1 cellular context compared by ENCODE assay signal in the genomic region with DNA sequence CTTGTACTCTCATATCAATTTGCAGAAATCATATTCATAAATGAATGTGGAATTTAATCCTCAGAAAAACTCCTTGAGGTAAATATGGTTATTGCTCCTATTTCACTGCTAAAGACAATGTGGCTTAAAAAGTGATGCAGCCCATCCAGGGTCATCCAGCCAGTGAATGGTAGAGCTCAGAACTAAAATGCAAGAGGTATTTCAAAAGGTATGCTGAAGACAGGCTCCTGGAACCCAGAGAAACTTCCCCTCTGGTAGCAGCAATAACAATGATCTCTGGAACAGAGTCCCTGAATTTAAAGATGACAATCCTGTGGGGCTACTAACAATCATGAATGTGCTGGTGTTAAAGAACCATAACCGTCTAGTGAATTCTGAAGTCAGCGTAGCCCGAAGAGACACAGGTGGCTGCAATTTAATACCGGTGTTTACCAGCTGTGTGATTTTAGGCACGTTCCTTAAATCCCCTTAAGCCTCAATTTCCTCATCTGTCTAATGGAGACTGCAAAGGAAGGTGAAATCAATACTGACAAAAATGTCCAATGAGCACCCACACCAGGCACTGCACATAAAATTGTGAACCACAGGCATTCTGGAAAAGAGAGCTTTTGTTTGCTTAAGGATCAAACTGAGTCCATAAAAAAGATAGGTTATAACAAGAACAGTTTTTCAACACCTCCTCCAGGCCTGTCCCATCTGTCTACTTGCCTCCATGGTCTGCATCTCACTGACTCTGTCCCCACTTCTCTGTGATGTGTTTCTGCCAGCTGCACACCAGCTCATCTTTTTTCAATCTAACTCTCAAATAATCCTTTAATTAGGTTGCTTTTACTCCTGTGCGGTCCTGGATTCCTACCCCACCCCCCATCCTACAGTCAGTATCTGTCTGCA.
TF ChIP-seq lines count a peak whose summit lies in the region.

No MANE protein-coding gene starts in this region.

TF ChIP-seq in HEK293, 187 proteins besides CTCF, POLR2A, EP300 and RAD21 (continued from another document and continues in another):
- TF ChIP-seq, protein P1, sequence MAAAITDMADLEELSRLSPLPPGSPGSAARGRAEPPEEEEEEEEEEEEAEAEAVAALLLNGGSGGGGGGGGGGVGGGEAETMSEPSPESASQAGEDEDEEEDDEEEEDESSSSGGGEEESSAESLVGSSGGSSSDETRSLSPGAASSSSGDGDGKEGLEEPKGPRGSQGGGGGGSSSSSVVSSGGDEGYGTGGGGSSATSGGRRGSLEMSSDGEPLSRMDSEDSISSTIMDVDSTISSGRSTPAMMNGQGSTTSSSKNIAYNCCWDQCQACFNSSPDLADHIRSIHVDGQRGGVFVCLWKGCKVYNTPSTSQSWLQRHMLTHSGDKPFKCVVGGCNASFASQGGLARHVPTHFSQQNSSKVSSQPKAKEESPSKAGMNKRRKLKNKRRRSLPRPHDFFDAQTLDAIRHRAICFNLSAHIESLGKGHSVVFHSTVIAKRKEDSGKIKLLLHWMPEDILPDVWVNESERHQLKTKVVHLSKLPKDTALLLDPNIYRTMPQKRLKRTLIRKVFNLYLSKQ (tag by site-specific recombination; IDR thresholded peaks at IDR 0.05; ENCODE audit: borderline replicate concordance), result no peak
- TF ChIP-seq ZNF654 (tag by site-specific recombination; IDR thresholded peaks at IDR 0.05; ENCODE audit: low read depth), result peak; percentile 11; the same call in 1 of the 2 replicates
- TF ChIP-seq OSR2 (tag by site-specific recombination; IDR thresholded peaks at IDR 0.05), result peak; percentile 98
- TF ChIP-seq PRDM6 (tag by site-specific recombination; IDR thresholded peaks at IDR 0.05), result peak; percentile 97
- TF ChIP-seq ZNF629 (tag by site-specific recombination; IDR thresholded peaks at IDR 0.05), result peak; percentile 84
- TF ChIP-seq ZNF670 (tag by site-specific recombination; IDR thresholded peaks at IDR 0.05; ENCODE audit: low read depth), result no peak
- peak; percentile 40 for TF ChIP-seq SP3 (tag by site-specific recombination; IDR thresholded peaks at IDR 0.05)
- peak; percentile 30; the same call in 1 of the 2 replicates for TF ChIP-seq ZEB2 (tag by site-specific recombination; IDR thresholded peaks at IDR 0.05)
- TF ChIP-seq ZNF639 (tag by site-specific recombination; IDR thresholded peaks at IDR 0.05), result peak; percentile 82; the same call in 1 of the 2 replicates
- TF ChIP-seq, protein P2, sequence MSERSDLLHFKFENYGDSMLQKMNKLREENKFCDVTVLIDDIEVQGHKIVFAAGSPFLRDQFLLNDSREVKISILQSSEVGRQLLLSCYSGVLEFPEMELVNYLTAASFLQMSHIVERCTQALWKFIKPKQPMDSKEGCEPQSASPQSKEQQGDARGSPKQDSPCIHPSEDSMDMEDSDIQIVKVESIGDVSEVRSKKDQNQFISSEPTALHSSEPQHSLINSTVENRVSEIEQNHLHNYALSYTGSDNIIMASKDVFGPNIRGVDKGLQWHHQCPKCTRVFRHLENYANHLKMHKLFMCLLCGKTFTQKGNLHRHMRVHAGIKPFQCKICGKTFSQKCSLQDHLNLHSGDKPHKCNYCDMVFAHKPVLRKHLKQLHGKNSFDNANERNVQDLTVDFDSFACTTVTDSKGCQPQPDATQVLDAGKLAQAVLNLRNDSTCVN (tag by site-specific recombination; optimal IDR thresholded peaks at IDR 0.05), result peak; percentile 23
- TF ChIP-seq ZNF747 (tag by site-specific recombination; IDR thresholded peaks at IDR 0.05), result no peak
- no peak for TF ChIP-seq ZNF202 (tag by site-specific recombination; IDR thresholded peaks at IDR 0.05; ENCODE audit: borderline replicate concordance)
- TF ChIP-seq, protein P3, sequence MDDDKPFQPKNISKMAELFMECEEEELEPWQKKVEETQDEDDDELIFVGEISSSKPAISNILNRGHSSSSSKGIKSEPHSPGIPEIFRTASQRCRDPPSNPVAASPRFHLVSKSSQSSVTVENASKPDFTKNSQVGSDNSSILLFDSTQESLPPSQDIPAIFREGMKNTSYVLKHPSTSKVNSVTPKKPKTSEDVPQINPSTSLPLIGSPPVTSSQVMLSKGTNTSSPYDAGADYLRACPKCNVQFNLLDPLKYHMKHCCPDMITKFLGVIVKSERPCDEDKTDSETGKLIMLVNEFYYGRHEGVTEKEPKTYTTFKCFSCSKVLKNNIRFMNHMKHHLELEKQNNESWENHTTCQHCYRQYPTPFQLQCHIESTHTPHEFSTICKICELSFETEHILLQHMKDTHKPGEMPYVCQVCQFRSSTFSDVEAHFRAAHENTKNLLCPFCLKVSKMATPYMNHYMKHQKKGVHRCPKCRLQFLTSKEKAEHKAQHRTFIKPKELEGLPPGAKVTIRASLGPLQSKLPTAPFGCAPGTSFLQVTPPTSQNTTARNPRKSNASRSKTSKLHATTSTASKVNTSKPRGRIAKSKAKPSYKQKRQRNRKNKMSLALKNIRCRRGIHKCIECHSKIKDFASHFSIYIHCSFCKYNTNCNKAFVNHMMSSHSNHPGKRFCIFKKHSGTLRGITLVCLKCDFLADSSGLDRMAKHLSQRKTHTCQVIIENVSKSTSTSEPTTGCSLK (tag by site-specific recombination; IDR thresholded peaks at IDR 0.05), result no peak
- peak; percentile 75; the same call in 1 of the 2 replicates for TF ChIP-seq REPIN1 (tag by site-specific recombination; IDR thresholded peaks at IDR 0.05; ENCODE audit: low read depth)
- TF ChIP-seq ZNF510 (tag by site-specific recombination; IDR thresholded peaks at IDR 0.05; ENCODE audit: insufficient replicate concordance), result no peak
- TF ChIP-seq HOXA7 (CRISPR knock-in tag; IDR thresholded peaks at IDR 0.05; ENCODE audit: borderline replicate concordance), result no peak
- no peak for TF ChIP-seq KLF9 (tag by site-specific recombination; IDR thresholded peaks at IDR 0.05; ENCODE audit: low read depth)
- TF ChIP-seq ZNF658 (tag by site-specific recombination; IDR thresholded peaks at IDR 0.05), result no peak
- TF ChIP-seq ZNF610 (tag by site-specific recombination; IDR thresholded peaks at IDR 0.05; ENCODE audit: borderline replicate concordance), result peak; percentile 77
- peak; percentile 56; the same call in 1 of the 2 replicates for TF ChIP-seq ZNF549 (tag by site-specific recombination; IDR thresholded peaks at IDR 0.05)
- TF ChIP-seq MZF1 (tag by site-specific recombination; IDR thresholded peaks at IDR 0.05; ENCODE audit: borderline replicate concordance), result peak; percentile 99
- TF ChIP-seq ZNF76 (tag by site-specific recombination; IDR thresholded peaks at IDR 0.05; ENCODE audit: borderline replicate concordance, low read depth), result peak; percentile 44
- peak; percentile 75; the same call in 1 of the 2 replicates for TF ChIP-seq GFI1B (tag by site-specific recombination; IDR thresholded peaks at IDR 0.05)
- TF ChIP-seq ZNF585B (tag by site-specific recombination; IDR thresholded peaks at IDR 0.05), result peak; percentile 87
- TF ChIP-seq ZNF146 (tag by site-specific recombination; IDR thresholded peaks at IDR 0.05), result no peak
- TF ChIP-seq ZSCAN30 (tag by site-specific recombination; IDR thresholded peaks at IDR 0.05), result peak; percentile 94
- TF ChIP-seq ZNF366 (tag by site-specific recombination; conservative IDR thresholded peaks at IDR 0.05), result peak; percentile 52
- no peak for TF ChIP-seq ZNF354C (tag by site-specific recombination; IDR thresholded peaks at IDR 0.05; ENCODE audit: borderline replicate concordance, low read depth)
- no peak for TF ChIP-seq ZBTB11 (tag by site-specific recombination; conservative IDR thresholded peaks at IDR 0.05; ENCODE audit: low read depth)
- no peak for TF ChIP-seq ZNF621 (tag by site-specific recombination; IDR thresholded peaks at IDR 0.05)
- TF ChIP-seq KLF7 (tag by site-specific recombination; IDR thresholded peaks at IDR 0.05; ENCODE audit: borderline replicate concordance), result peak; percentile 77; the same call in 1 of the 2 replicates
- peak; percentile 94 for TF ChIP-seq BCL11A (tag by site-specific recombination; IDR thresholded peaks at IDR 0.05; ENCODE audit: low read depth)
- TF ChIP-seq SALL2 (tag by site-specific recombination; IDR thresholded peaks at IDR 0.05; ENCODE audit: borderline replicate concordance), result no peak
- TF ChIP-seq KLF8 (tag by site-specific recombination; IDR thresholded peaks at IDR 0.05), result peak; percentile 92
- no peak for TF ChIP-seq ATF2 (tag by site-specific recombination; IDR thresholded peaks at IDR 0.05; ENCODE audit: low read depth)
- TF ChIP-seq ZNF473 (tag by site-specific recombination; IDR thresholded peaks at IDR 0.05), result no peak
- peak; percentile 64; the same call in 1 of the 2 replicates for TF ChIP-seq TCF7L2 (IDR thresholded peaks at IDR 0.05; ENCODE audit: borderline replicate concordance, low read depth, low read length)
- TF ChIP-seq, protein P4, sequence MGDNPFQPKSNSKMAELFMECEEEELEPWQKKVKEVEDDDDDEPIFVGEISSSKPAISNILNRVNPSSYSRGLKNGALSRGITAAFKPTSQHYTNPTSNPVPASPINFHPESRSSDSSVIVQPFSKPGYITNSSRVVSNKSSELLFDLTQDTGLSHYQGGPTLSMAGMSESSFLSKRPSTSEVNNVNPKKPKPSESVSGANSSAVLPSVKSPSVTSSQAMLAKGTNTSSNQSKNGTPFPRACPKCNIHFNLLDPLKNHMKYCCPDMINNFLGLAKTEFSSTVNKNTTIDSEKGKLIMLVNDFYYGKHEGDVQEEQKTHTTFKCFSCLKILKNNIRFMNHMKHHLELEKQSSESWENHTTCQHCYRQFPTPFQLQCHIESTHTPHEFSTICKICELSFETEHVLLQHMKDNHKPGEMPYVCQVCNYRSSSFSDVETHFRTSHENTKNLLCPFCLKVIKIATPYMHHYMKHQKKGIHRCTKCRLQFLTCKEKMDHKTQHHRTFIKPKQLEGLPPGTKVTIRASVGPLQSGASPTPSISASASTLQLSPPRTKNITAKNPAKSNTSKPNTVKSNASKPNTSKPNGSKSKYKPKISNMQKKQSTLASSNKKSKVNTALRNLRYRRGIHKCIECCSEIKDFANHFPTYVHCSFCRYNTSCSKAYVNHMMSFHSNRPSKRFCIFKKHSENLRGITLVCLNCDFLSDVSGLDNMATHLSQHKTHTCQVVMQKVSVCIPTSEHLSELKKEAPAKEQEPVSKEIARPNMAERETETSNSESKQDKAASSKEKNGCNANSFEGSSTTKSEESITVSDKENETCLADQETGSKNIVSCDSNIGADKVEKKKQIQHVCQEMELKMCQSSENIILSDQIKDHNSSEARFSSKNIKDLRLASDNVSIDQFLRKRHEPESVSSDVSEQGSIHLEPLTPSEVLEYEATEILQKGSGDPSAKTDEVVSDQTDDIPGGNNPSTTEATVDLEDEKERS (tag by site-specific recombination; IDR thresholded peaks at IDR 0.05), result no peak
- TF ChIP-seq ZNF2 (tag by site-specific recombination; IDR thresholded peaks at IDR 0.05), result peak; percentile 89; the same call in 1 of the 2 replicates
- TF ChIP-seq ZFHX2 (tag by site-specific recombination; conservative IDR thresholded peaks at IDR 0.05), result peak; percentile 37; the same call in 1 of the 2 replicates
- peak; percentile 43; the same call in 1 of the 2 replicates for TF ChIP-seq EGR2 (tag by site-specific recombination; IDR thresholded peaks at IDR 0.05; ENCODE audit: low read depth)
